14 cellular contexts compared by ENCODE assay signal in genomic region chr14:93978735-93979134, GRCh38. TPM values are rescaled to one million over a fixed set of nuclear protein-coding genes. Genes with fewer than 3 reads are reported as not detected.
DNase-seq lines count a peak whose midpoint lies in the region; FAIRE-seq and TF ChIP-seq lines count a peak whose summit lies in the region.
"Had no signal": no experiment of that assay in that cellular context is flagged by ENCODE, and none has a peak within 500 bp of the region (broad histone marks: within the 10 kb centered on the region; RNA-seq: fewer than 3 reads in every experiment).

No MANE protein-coding gene starts in this region.

- H3K4me1 ChIP-seq in spleen, result peaks cover 4 to 46% (median 19%) of the 10 kb centered on the region in 6 donors

- TF ChIP-seq POLR2A in spleen (IDR thresholded peaks at IDR 0.05), result no peak

- peaks cover 22% of the 10 kb centered on the region for H3K9me3 Mint-ChIP-seq in T-helper 2 cell treated with Interferon-gamma antibody and Interleukin-4, amounts not matched to agents 5 μg/mL and 100 μg/mL, for 36 hours
- H3K9me3 Mint-ChIP-seq in activated naive CD8-positive, alpha-beta T cell treated with anti-CD3 and anti-CD28 coated beads for 36 hours, result peaks cover 40% of the 10 kb centered on the region
- H3K9me3 Mint-ChIP-seq: dendritic cell treated with granulocyte-macrophage colony-stimulating factor and Interleukin-4, amounts not matched to agents 40 ng/mL and 50 ng/mL, for 4 days had no signal

- TF ChIP-seq CTCF in HL-60 (IDR thresholded peaks at IDR 0.05; ENCODE audit: insufficient read depth, low read length) (no peak), spleen (IDR thresholded peaks at IDR 0.05 in 8 of 11, conservative IDR thresholded peaks at IDR 0.05 in 3 of 11) (no peak)

- H3K4me1 Mint-ChIP-seq in T-helper 2 cell treated with Interferon-gamma antibody and Interleukin-4, amounts not matched to agents 5 μg/mL and 100 μg/mL, for 36 hours (ENCODE audit: low read depth), result peaks cover 62% of the 10 kb centered on the region
- peaks cover 68% of the 10 kb centered on the region for H3K4me1 Mint-ChIP-seq in activated naive CD8-positive, alpha-beta T cell treated with anti-CD3 and anti-CD28 coated beads for 36 hours

- H3K27me3 ChIP-seq in HL-60 (ENCODE audit: insufficient read depth, poor library complexity, severe bottlenecking) (no peaks in the 10 kb centered on the region), spleen (replicated peaks in 1 of 7) (peaks cover 0 to 57% (median 0%) of the 10 kb centered on the region in 7 donors)

- peak overlapping the region; percentile 89 for H3K4me3 Mint-ChIP-seq in T-helper 2 cell treated with Interferon-gamma antibody and Interleukin-4, amounts not matched to agents 5 μg/mL and 100 μg/mL, for 36 hours
- H3K4me3 Mint-ChIP-seq in activated naive CD8-positive, alpha-beta T cell treated with anti-CD3 and anti-CD28 coated beads for 36 hours, result no peak overlapping the region
- H3K4me3 Mint-ChIP-seq: dendritic cell treated with granulocyte-macrophage colony-stimulating factor and Interleukin-4, amounts not matched to agents 40 ng/mL and 50 ng/mL, for 4 days had no signal

- DNase-seq in T-helper 2 cell treated with Interferon-gamma antibody and Interleukin-4, amounts not matched to agents 5 μg/mL and 100 μg/mL, for 36 hours (ENCODE audit: low spot score), result no peak
- DNase-seq in T-helper 2 cell, result no peak
- DNase-seq in HL-60 (ENCODE audit: low read depth in 1 of 2, low spot score in 1 of 2), result no peak
- no peak for DNase-seq in activated naive CD8-positive, alpha-beta T cell treated with anti-CD3 and anti-CD28 coated beads for 36 hours
- no peak for DNase-seq in spleen
- DNase-seq in RCC 7860 (ENCODE audit: low spot score), result no peak
- no peak for DNase-seq in DMS153 treated with DMSO at 0.1 percent for 48 hours (lab: John Stamatoyannopoulos, UW; ENCODE audit: unreplicated experiment)
- DNase-seq in AG20443 (ENCODE audit: low spot score), result no peak
- DNase-seq: DMS53, MV-4-11, NCI-H510A treated with DMSO at 0.1 percent for 48 hours, nucleus accumbens had no signal

- FAIRE-seq in RCC 7860 (lab: Jason Lieb, UNC), result no peak

- no peaks in the 10 kb centered on the region for H3K36me3 ChIP-seq in spleen

- WGBS in spleen, 5 donors, result 72 to 91% (median 78%) methylated on average over 4 of the region's 4 CpGs

- H3K27ac Mint-ChIP-seq in T-helper 2 cell treated with Interferon-gamma antibody and Interleukin-4, amounts not matched to agents 5 μg/mL and 100 μg/mL, for 36 hours, result peak overlapping the region; percentile 100
- peak overlapping the region; percentile 90 for H3K27ac Mint-ChIP-seq in activated naive CD8-positive, alpha-beta T cell treated with anti-CD3 and anti-CD28 coated beads for 36 hours
- H3K27ac Mint-ChIP-seq: dendritic cell treated with granulocyte-macrophage colony-stimulating factor and Interleukin-4, amounts not matched to agents 40 ng/mL and 50 ng/mL, for 4 days had no signal

- H3K9me3 ChIP-seq in spleen, result peaks cover 0 to 11% (median 9%) of the 10 kb centered on the region in 8 donors

- intact Hi-C loops in spleen (cut with DNase I; ENCODE audit: low total_unique reads), result no loop called here

- H3K27ac ChIP-seq in HL-60 (replicated peaks) (peak overlapping the region; percentile 36), spleen (peak overlapping the region in 6 of 8 donors; percentile 14 to 50 (median 28))

- no peaks in the 10 kb centered on the region for H3K27me3 Mint-ChIP-seq in T-helper 2 cell treated with Interferon-gamma antibody and Interleukin-4, amounts not matched to agents 5 μg/mL and 100 μg/mL, for 36 hours (ENCODE audit: low read depth)
- H3K27me3 Mint-ChIP-seq in activated naive CD8-positive, alpha-beta T cell treated with anti-CD3 and anti-CD28 coated beads for 36 hours, result no peaks in the 10 kb centered on the region

- H3K4me3 ChIP-seq in HL-60 (replicated peaks; ENCODE audit: insufficient read depth, low read length), result no peak overlapping the region
- no peak overlapping the region for H3K4me3 ChIP-seq in spleen

- H3K36me3 Mint-ChIP-seq in T-helper 2 cell treated with Interferon-gamma antibody and Interleukin-4, amounts not matched to agents 5 μg/mL and 100 μg/mL, for 36 hours (ENCODE audit: low read depth), result peaks cover 38% of the 10 kb centered on the region
- peaks cover 48% of the 10 kb centered on the region for H3K36me3 Mint-ChIP-seq in activated naive CD8-positive, alpha-beta T cell treated with anti-CD3 and anti-CD28 coated beads for 36 hours

RNA-seq across cellular contexts. Expression of gene ASB2, which starts 2.4 kb away (rescaled TPM):
- total RNA-seq in activated naive CD8-positive, alpha-beta T cell treated with anti-CD3 and anti-CD28 coated beads for 36 hours, result 10 to 100 TPM; 26.4 to 29.1 TPM
- 10 to 100 TPM in 5 of 7 donors, 1 to 10 TPM in 2; 9.8 to 18.0 (median 13.5) TPM for total RNA-seq in spleen
- polyA plus RNA-seq in spleen, result 1 to 10 TPM; 6.6 to 9.5 (median 6.9) TPM
- total RNA-seq: A172 had no signal

RNA-seq across cellular contexts. Expression of gene CCDC197, which starts 18.4 kb away (rescaled TPM):
- not detected for total RNA-seq in activated naive CD8-positive, alpha-beta T cell treated with anti-CD3 and anti-CD28 coated beads for 36 hours
- not detected for total RNA-seq in spleen
- not detected for polyA plus RNA-seq in spleen
- total RNA-seq: A172 had no signal

RNA-seq across cellular contexts. Expression of gene OTUB2, which starts 47.4 kb away (rescaled TPM):
- under 1 TPM; 0.31 to 0.48 TPM for total RNA-seq in activated naive CD8-positive, alpha-beta T cell treated with anti-CD3 and anti-CD28 coated beads for 36 hours
- 1 to 10 TPM in 2 of 7 donors, under 1 TPM in 5; 0.23 to 1.1 (median 0.56) TPM for total RNA-seq in spleen
- under 1 TPM; 0.07 to 0.29 (median 0.08) TPM for polyA plus RNA-seq in spleen

RNA-seq across cellular contexts. Expression of gene FAM181A, which starts 51.6 kb away (rescaled TPM):
- total RNA-seq in activated naive CD8-positive, alpha-beta T cell treated with anti-CD3 and anti-CD28 coated beads for 36 hours, result not detected
- total RNA-seq in spleen, result not detected
- polyA plus RNA-seq in spleen, result not detected
- total RNA-seq: A172 had no signal
